19 cellular contexts compared by ENCODE assay signal in the genomic region with DNA sequence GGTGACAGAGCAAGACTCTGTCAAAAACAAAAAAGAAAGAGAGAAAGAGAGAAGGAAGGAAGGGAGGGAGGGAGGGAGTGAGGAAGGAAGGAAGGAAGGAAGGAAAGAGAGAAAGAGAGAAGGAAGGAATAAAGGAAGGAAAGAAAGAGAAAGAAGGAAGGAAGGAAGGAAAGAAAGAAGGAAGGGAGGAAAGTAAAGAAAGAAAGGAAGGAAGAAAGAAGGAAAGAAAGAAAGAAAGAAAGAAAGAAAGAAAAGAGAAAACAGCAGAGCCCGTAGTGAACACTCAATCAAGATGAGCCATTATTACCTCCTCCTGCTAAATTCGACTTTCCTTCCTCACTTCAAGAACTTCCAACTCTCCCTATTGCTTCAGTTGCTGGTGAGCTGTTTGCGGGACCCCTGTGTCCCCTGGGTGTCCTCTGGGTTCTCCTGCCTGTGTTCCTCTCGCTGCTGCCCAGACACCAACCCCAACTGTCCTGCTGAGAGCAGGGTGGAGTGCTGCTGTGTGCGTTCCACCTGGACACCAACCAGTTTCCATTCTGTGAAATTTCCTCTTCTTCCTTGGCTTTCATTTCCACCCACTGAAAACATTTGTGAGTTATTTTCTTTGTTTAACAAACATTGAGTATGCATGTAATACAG.
"Had no signal": no experiment of that assay in that cellular context is flagged by ENCODE, and none has a peak within 500 bp of the region (broad histone marks: within the 10 kb centered on the region; RNA-seq: fewer than 3 reads in every experiment).

No MANE protein-coding gene starts in this region.

- H3K27me3 ChIP-seq: suprapubic skin, tibial nerve, uterus had no signal

- H3K36me3 ChIP-seq: suprapubic skin, tibial nerve, uterus had no signal

- H3K4me3 ChIP-seq: suprapubic skin, tibial nerve, uterus had no signal

- H3K27ac ChIP-seq: suprapubic skin, tibial nerve, uterus had no signal

- H3K4me1 ChIP-seq: uterus had no signal

- H3K9me3 ChIP-seq: suprapubic skin, uterus had no signal

- DNase-seq: activated CD4-positive, alpha-beta T cell treated with anti-CD3 and anti-CD28 coated beads, Interleukin-2, amount 10 ng/mL, durations not matched to agents 7 days and 5 days; activated CD8-positive, alpha-beta memory T cell treated with anti-CD3 and anti-CD28 coated beads, Interleukin-2, amount 10 ng/mL, durations not matched to agents 7 days and 5 days; activated CD8-positive, alpha-beta T cell treated with anti-CD3 and anti-CD28 coated beads for 36 hours; activated gamma-delta T cell; activated naive CD4-positive, alpha-beta T cell treated with anti-CD3 and anti-CD28 coated beads, Interleukin-2, amount 50 U/mL, for 16 hours; activated naive CD8-positive, alpha-beta T cell treated with anti-CD3 and anti-CD28 coated beads, Interleukin-2, amount 50 U/mL, for 24 hours; activated T-cell treated with anti-CD3 and anti-CD28 coated beads for 4 hours; foreskin melanocyte; kidney; naive thymus-derived CD8-positive, alpha-beta T cell; retina; small intestine; stimulated activated CD4-positive, alpha-beta T cell treated with anti-CD3 and anti-CD28 coated beads, Interleukin-2, amount 100 ng/mL, for 24 hours; stimulated activated naive CD8-positive, alpha-beta T cell treated with anti-CD3 and anti-CD28 coated beads, Interleukin-15, amount 100 ng/mL, for 72 hours; uterus had no signal

- ATAC-seq: activated CD4-positive, CD25-positive, alpha-beta regulatory T cell treated with anti-CD3 and anti-CD28 coated beads, Interleukin-2, amount 50 U/mL, for 24 hours; activated CD8-positive, alpha-beta memory T cell treated with anti-CD3 and anti-CD28 coated beads, Interleukin-2, amount 10 ng/mL, durations not matched to agents 7 days and 5 days; activated CD8-positive, alpha-beta T cell treated with anti-CD3 and anti-CD28 coated beads for 36 hours; activated naive CD8-positive, alpha-beta T cell treated with anti-CD3 and anti-CD28 coated beads, Interleukin-2, amount 50 U/mL, for 24 hours; left lobe of liver; naive thymus-derived CD8-positive, alpha-beta T cell; stimulated activated naive CD8-positive, alpha-beta T cell treated with anti-CD3 and anti-CD28 coated beads, Interleukin-15, amount 100 ng/mL, for 72 hours had no signal
